1 cellular context compared by ENCODE assay signal in the genomic region with DNA sequence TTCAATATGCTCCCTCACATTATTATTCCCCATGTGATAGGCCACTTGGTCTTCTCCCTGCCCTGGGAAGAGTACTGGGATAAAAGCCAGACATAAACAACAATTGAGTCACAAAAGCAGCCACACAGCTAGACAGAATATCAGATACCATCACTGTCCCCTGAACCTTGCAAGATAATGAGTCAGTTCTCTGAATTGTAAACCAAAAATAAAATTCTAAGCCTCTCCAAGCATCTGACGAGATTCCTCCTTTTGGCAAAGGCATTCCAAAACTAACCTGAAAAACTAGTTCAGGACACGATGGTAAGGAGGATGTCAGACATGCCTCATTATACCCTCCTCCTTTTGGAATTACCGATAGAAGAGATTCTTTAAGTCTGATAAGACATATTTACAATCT.
A peak's percentile ranks its signal among the peaks of the same experiment; 100 is the strongest.
TF ChIP-seq lines count a peak whose summit lies in the region.

No MANE protein-coding gene starts in this region.

TF ChIP-seq in endothelial cell of umbilical vein, 7 proteins besides CTCF, POLR2A, EP300 and RAD21:
- TF ChIP-seq GATA2 (IDR thresholded peaks at IDR 0.05; ENCODE audit: insufficient read depth, insufficient read length, low read depth, low read length) (peak; percentile 43), FOS (IDR thresholded peaks at IDR 0.05; ENCODE audit: borderline replicate concordance, insufficient read depth, low read length) (peak; percentile 19), EZH2 (IDR thresholded peaks at IDR 0.05; ENCODE audit: borderline replicate concordance, low read depth, low read length, severe bottlenecking) (no peak)
